14 cellular contexts compared by ENCODE assay signal in genomic region chr9:126752376-126752775, GRCh38.
"Had no signal": no experiment of that assay in that cellular context is flagged by ENCODE, and none has a peak within 500 bp of the region (broad histone marks: within the 10 kb centered on the region; RNA-seq: fewer than 3 reads in every experiment).

No MANE protein-coding gene starts in this region.

- H3K9me3 ChIP-seq: gastroesophageal sphincter, upper lobe of left lung had no signal

- H3K27ac ChIP-seq: gastroesophageal sphincter, upper lobe of left lung had no signal

- H3K27ac Mint-ChIP-seq: activated CD4-positive, alpha-beta memory T cell treated with anti-CD3 and anti-CD28 coated beads, Interleukin-2, amount 10 ng/mL, durations not matched to agents 7 days and 5 days; activated CD4-positive, alpha-beta T cell treated with anti-CD3 and anti-CD28 coated beads for 36 hours; activated T-helper 1 cell treated with anti-CD3 and anti-CD28 coated beads, Interleukin-12 subunit alpha, Interleukin-12 subunit beta, Interleukin-2, Interleukin-4 antibody, amounts not matched to agents 30 ng/mL and 10 ng/mL and 1 ng/mL, durations not matched to agents 14 hours and 24 hours and 36 hours; memory B cell; nephron progenitor cell had no signal

- DNase-seq: activated CD4-positive, alpha-beta memory T cell treated with anti-CD3 and anti-CD28 coated beads, Interleukin-2, amount 10 ng/mL, durations not matched to agents 7 days and 5 days; activated CD4-positive, alpha-beta T cell treated with anti-CD3 and anti-CD28 coated beads for 36 hours; activated CD8-positive, alpha-beta memory T cell treated with anti-CD3 and anti-CD28 coated beads, Interleukin-2, amount 50 U/mL, for 4 hours; activated naive CD4-positive, alpha-beta T cell; aorta; hippocampal formation; nephron progenitor cell; stimulated activated CD4-positive, alpha-beta T cell treated with anti-CD3 and anti-CD28 coated beads, Interleukin-2, amount 100 ng/mL, for 48 hours; stimulated activated naive CD4-positive, alpha-beta T cell treated with Interleukin-2 at 50 U/mL for 16 hours; T-helper 9 cell; upper lobe of left lung had no signal

- H3K4me3 ChIP-seq: gastroesophageal sphincter, upper lobe of left lung had no signal

- H3K27me3 ChIP-seq: upper lobe of left lung had no signal

- ATAC-seq: activated CD4-positive, alpha-beta T cell treated with anti-CD3 and anti-CD28 coated beads for 36 hours; gastroesophageal sphincter had no signal

- H3K9me3 Mint-ChIP-seq: activated CD4-positive, alpha-beta memory T cell treated with anti-CD3 and anti-CD28 coated beads, Interleukin-2, amount 10 ng/mL, durations not matched to agents 7 days and 5 days; activated T-helper 1 cell treated with anti-CD3 and anti-CD28 coated beads, Interleukin-12 subunit alpha, Interleukin-12 subunit beta, Interleukin-2, Interleukin-4 antibody, amounts not matched to agents 30 ng/mL and 10 ng/mL and 1 ng/mL, durations not matched to agents 14 hours and 24 hours and 36 hours; memory B cell; nephron progenitor cell had no signal

- H3K27me3 Mint-ChIP-seq: activated CD4-positive, alpha-beta T cell treated with anti-CD3 and anti-CD28 coated beads for 36 hours had no signal

- H3K36me3 ChIP-seq: gastroesophageal sphincter, upper lobe of left lung had no signal

- H3K4me3 Mint-ChIP-seq: activated CD4-positive, alpha-beta memory T cell treated with anti-CD3 and anti-CD28 coated beads, Interleukin-2, amount 10 ng/mL, durations not matched to agents 7 days and 5 days; activated CD4-positive, alpha-beta T cell treated with anti-CD3 and anti-CD28 coated beads for 36 hours; activated T-helper 1 cell treated with anti-CD3 and anti-CD28 coated beads, Interleukin-12 subunit alpha, Interleukin-12 subunit beta, Interleukin-2, Interleukin-4 antibody, amounts not matched to agents 30 ng/mL and 10 ng/mL and 1 ng/mL, durations not matched to agents 14 hours and 24 hours and 36 hours; memory B cell; nephron progenitor cell had no signal

- H3K4me1 ChIP-seq: gastroesophageal sphincter, upper lobe of left lung had no signal
